ENCODE assay signal across 1 cellular context in genomic region chr4:2643555-2643954, GRCh38.
TF ChIP-seq lines count a peak whose summit lies in the region.

No MANE protein-coding gene starts in this region.

TF ChIP-seq in GM23338, 12 proteins besides CTCF, POLR2A, EP300 and RAD21 (continued from another document):
- TF ChIP-seq ZNF462 (CRISPR knock-in tag; IDR thresholded peaks at IDR 0.05) (no peak), NANOG (IDR thresholded peaks at IDR 0.05; ENCODE audit: borderline replicate concordance) (no peak)
